17 cellular contexts compared by ENCODE assay signal in genomic region chr7:158356454-158356853, GRCh38.
A peak's percentile ranks its signal among the peaks of the same experiment; 100 is the strongest.
DNase-seq lines count a peak whose midpoint lies in the region; ATAC-seq and TF ChIP-seq lines count a peak whose summit lies in the region.
"Had no signal": no experiment of that assay in that cellular context is flagged by ENCODE, and none has a peak within 500 bp of the region (broad histone marks: within the 10 kb centered on the region; RNA-seq: fewer than 3 reads in every experiment).

No MANE protein-coding gene starts in this region.

- H3K27me3 ChIP-seq in right atrium auricular region = no peaks in the 10 kb centered on the region

- H3K9me3 ChIP-seq in right atrium auricular region = peaks cover 0 to 7% of the 10 kb centered on the region in 2 donors

- no peaks in the 10 kb centered on the region for H3K4me1 ChIP-seq in right atrium auricular region

- no peak for TF ChIP-seq CTCF in right atrium auricular region (IDR thresholded peaks at IDR 0.05)

- DNase-seq in right atrium auricular region (ENCODE audit: low spot score) (peak; percentile 38), Right ventricle myocardium inferior (ENCODE audit: missing footprints) (no peak), NCI-H69 (lab: John Stamatoyannopoulos, UW) (peak; percentile 40), left lobe of liver (ENCODE audit: low spot score) (peak; percentile 7), epidermal melanocyte (ENCODE audit: insufficient read length, low spot score) (no peak), SK-N-DZ (ENCODE audit: low spot score) (no peak)
- DNase-seq in stimulated activated CD4-positive, alpha-beta T cell treated with anti-CD3 and anti-CD28 coated beads, Interleukin-4, amount 100 ng/mL, for 1 hour = no peak
- DNase-seq: CD4-positive, CD25-positive, alpha-beta regulatory T cell; DMS79; KBM-7; NCI-H1105; NCI-H1694 treated with DMSO at 0.1 percent for 48 hours; NCI-H2081 treated with DMSO at 0.1 percent for 48 hours; NCI-H2171 treated with DMSO at 0.1 percent for 48 hours; NCI-H446 treated with DMSO at 0.1 percent for 48 hours; NCI-H82; OCI-M1 had no signal

- no peaks in the 10 kb centered on the region for H3K36me3 ChIP-seq in right atrium auricular region

- no peak for ATAC-seq in Right ventricle myocardium inferior
- no peak for ATAC-seq in left lobe of liver

- H3K27ac ChIP-seq in right atrium auricular region = no peak overlapping the region

- intact Hi-C loops in Right ventricle myocardium inferior (cut with DNase I) = no loop called here

- no peak overlapping the region for H3K4me3 ChIP-seq in right atrium auricular region

Comparison
In these comparisons a context has a peak if more than half of its experiments do, and no peak if none do; other contexts are left out.
1. DNase-seq: peak in right atrium auricular region (single experiment), NCI-H69 (single experiment) and left lobe of liver (single experiment); none in Right ventricle myocardium inferior (single experiment), epidermal melanocyte (single experiment), stimulated activated CD4-positive, alpha-beta T cell treated with anti-CD3 and anti-CD28 coated beads, Interleukin-4, amount 100 ng/mL, for 1 hour (single experiment) and SK-N-DZ (single experiment).